26 cellular contexts compared by ENCODE assay signal in genomic region chrX:118231464-118231863, GRCh38.
DNase-seq lines count a peak whose midpoint lies in the region; ATAC-seq, FAIRE-seq and TF ChIP-seq lines count a peak whose summit lies in the region.
"Had no signal": no experiment of that assay in that cellular context is flagged by ENCODE, and none has a peak within 500 bp of the region (broad histone marks: within the 10 kb centered on the region; RNA-seq: fewer than 3 reads in every experiment).

No MANE protein-coding gene starts in this region.

- TF ChIP-seq CTCF in SK-N-SH (IDR thresholded peaks at IDR 0.05) (no peak), fibroblast of the aortic adventitia (IDR thresholded peaks at IDR 0.05; ENCODE audit: insufficient read depth, low read length) (no peak)

- no peak for TF ChIP-seq POLR2A in erythroblast (IDR thresholded peaks at IDR 0.05; ENCODE audit: low read length)

- CTCF ChIA-PET in SK-N-SH (lab: Yijun Ruan, JAX): interaction anchor here (1.0 to 1.1 kb wide), 2 partner anchors 115 to 246 kb away, joined by 3 read pairs; partner anchors contain the start of gene KLHL13

- FAIRE-seq in urothelium cell line (lab: Jason Lieb, UNC): no peak
- FAIRE-seq: G401.6, GM18507, H54 had no signal

- H2AFZ ChIP-seq in SK-N-SH (ENCODE audit: low read depth): no peak overlapping the region

- H3K27ac ChIP-seq in SK-N-SH (ENCODE audit: low read depth in 2 of 2, low read length in 1 of 2): peak overlapping the region in 1 of 2 experiments; percentile 70; a peak in 1 of 4 replicates
- H3K27ac ChIP-seq: 22Rv1 had no signal

- no peaks in the 10 kb centered on the region for H3K9me3 ChIP-seq in SK-N-SH
- H3K9me3 ChIP-seq: MG63 had no signal

- no peak overlapping the region for H3K4me3 ChIP-seq in SK-N-SH (ENCODE audit: low read depth in 2 of 2, low read length in 1 of 2)
- H3K4me3 ChIP-seq in fibroblast of the aortic adventitia (ENCODE audit: low read depth, low read length): no peak overlapping the region
- H3K4me3 ChIP-seq: MG63 had no signal

- H4K20me1 ChIP-seq in SK-N-SH (ENCODE audit: insufficient read depth): no peaks in the 10 kb centered on the region

- POLR2A ChIA-PET in SK-N-SH (lab: Yijun Ruan, JAX): no interaction called here

- peaks cover 5% of the 10 kb centered on the region for H3F3A ChIP-seq in SK-N-SH (replicated peaks; ENCODE audit: insufficient read depth)

- no peak overlapping the region for H3K4me2 ChIP-seq in SK-N-SH

- no peaks in the 10 kb centered on the region for H3K27me3 ChIP-seq in SK-N-SH (ENCODE audit: insufficient read depth)
- H3K27me3 ChIP-seq: MG63 had no signal

- TF ChIP-seq EP300 in SK-N-SH (IDR thresholded peaks at IDR 0.05; ENCODE audit: borderline replicate concordance in 1 of 2, low read depth in 1 of 2, low read length in 1 of 2): no peak

- H3K79me2 ChIP-seq in SK-N-SH (ENCODE audit: insufficient read depth): no peaks in the 10 kb centered on the region

- DNase-seq in SK-N-SH: no peak
- DNase-seq in dermis blood vessel endothelial cell: peak; percentile 1
- peak; percentile 45 for DNase-seq in fibroblast of the aortic adventitia (ENCODE audit: low read depth)
- DNase-seq in urothelium cell line (ENCODE audit: low spot score): peak; percentile 2
- no peak for DNase-seq in COLO829 (ENCODE audit: low spot score)
- DNase-seq in GF-D8 (lab: John Stamatoyannopoulos, UW): no peak
- DNase-seq in erythroblast (lab: John Stamatoyannopoulos, UW): no peak
- DNase-seq: AML-193; C1 segment of cervical spinal cord; Calu3; CD8-positive, alpha-beta T cell; DMS153; Kasumi-1; MG63; NCI-H1417; NCI-H1694 treated with DMSO at 0.1 percent for 48 hours; NCI-H2081 treated with DMSO at 0.1 percent for 48 hours; NCI-H446; NCI-H526; OCI-M1; SHP77 had no signal

- H3K9me2 ChIP-seq in SK-N-SH: no peaks in the 10 kb centered on the region

- peaks cover 0 to 3% of the 10 kb centered on the region in 2 experiments; a peak in 1 of 4 replicates for H3K4me1 ChIP-seq in SK-N-SH (ENCODE audit: control insufficient read depth in 1 of 2, insufficient read depth in 2 of 2, low read depth in 1 of 2, low read length in 1 of 2)

- no peak for TF ChIP-seq RAD21 in SK-N-SH (IDR thresholded peaks at IDR 0.05; ENCODE audit: low read length)

- no peak for ATAC-seq in SK-N-SH treated with all-trans-retinoic acid at 6 μM for 48 hours
- ATAC-seq: CD8-positive, alpha-beta T cell had no signal

- H3K9ac ChIP-seq in SK-N-SH: no peak overlapping the region

- no peaks in the 10 kb centered on the region for H3K36me3 ChIP-seq in SK-N-SH (replicated peaks in 1 of 2; ENCODE audit: control insufficient read depth in 1 of 2, insufficient read depth in 2 of 2, low read length in 1 of 2)
- H3K36me3 ChIP-seq: MG63 had no signal

TF ChIP-seq in SK-N-SH, 30 proteins besides CTCF, POLR2A, EP300 and RAD21:
- TF ChIP-seq YY1 (IDR thresholded peaks at IDR 0.05; ENCODE audit: low read depth): no peak
- TF ChIP-seq NFIC (IDR thresholded peaks at IDR 0.05; ENCODE audit: borderline replicate concordance): peak; percentile 19; the same call in 1 of the 2 replicates
- peak; percentile 59 for TF ChIP-seq MEF2A (IDR thresholded peaks at IDR 0.05; ENCODE audit: borderline replicate concordance, low read depth)
- 0 out of 2 replicates have a peak, but pooled peaks have one; percentile 10 for TF ChIP-seq JUND (IDR thresholded peaks at IDR 0.05)
TF ChIP-seq in SK-N-SH: peak in this region for 3.

TF ChIP-seq in SK-N-SH treated with all-trans-retinoic acid at 6 μM for 48 hours, 23 proteins besides CTCF, POLR2A, EP300 and RAD21:
- TF ChIP-seq PPARA (CRISPR knock-in tag; IDR thresholded peaks at IDR 0.05; ENCODE audit: borderline replicate concordance) (no peak), CSRNP3 (CRISPR knock-in tag; IDR thresholded peaks at IDR 0.05) (no peak), OSR1 (CRISPR knock-in tag; IDR thresholded peaks at IDR 0.05) (no peak), BACH2 (CRISPR knock-in tag; IDR thresholded peaks at IDR 0.05; ENCODE audit: borderline replicate concordance) (no peak), ZNF565 (CRISPR knock-in tag; conservative IDR thresholded peaks at IDR 0.05; ENCODE audit: low read depth) (no peak), ZFP30 (CRISPR knock-in tag; IDR thresholded peaks at IDR 0.05) (no peak), CSDC2 (CRISPR knock-in tag; IDR thresholded peaks at IDR 0.05) (no peak), ZC3H10 (CRISPR knock-in tag; IDR thresholded peaks at IDR 0.05) (no peak), ISL1 (CRISPR knock-in tag; IDR thresholded peaks at IDR 0.05) (no peak)

Comparison
In these comparisons a context has a peak if more than half of its experiments do, and no peak if none do; other contexts are left out.
1. DNase-seq: peak in dermis blood vessel endothelial cell (single experiment), fibroblast of the aortic adventitia (single experiment) and urothelium cell line (single experiment); none in SK-N-SH (single experiment), COLO829 (single experiment), GF-D8 (single experiment) and erythroblast (0 of 2).